ENCODE assay signal across 38 cellular contexts in the genomic region with DNA sequence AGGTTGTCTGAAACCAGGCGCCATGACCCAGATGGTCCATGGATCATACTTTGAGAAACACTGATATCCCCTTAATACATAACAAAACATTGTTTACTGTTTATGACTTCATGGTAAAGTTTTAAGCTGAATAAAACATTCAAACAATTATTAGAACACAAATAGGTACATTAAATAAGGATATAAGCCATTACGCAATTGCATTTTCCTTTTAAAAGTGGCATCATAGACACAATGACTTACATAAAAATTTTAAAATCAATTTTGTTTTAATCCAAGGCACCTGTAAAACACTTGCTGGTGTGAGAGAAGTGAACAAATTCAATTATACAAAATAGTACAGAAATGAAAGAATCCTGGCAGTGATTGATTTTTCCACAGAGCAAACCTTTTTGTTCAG. TPM values are rescaled to one million over a fixed set of nuclear protein-coding genes. Genes with fewer than 3 reads are reported as not detected.
"Had no signal": no experiment of that assay in that cellular context is flagged by ENCODE, and none has a peak within 500 bp of the region (broad histone marks: within the 10 kb centered on the region; RNA-seq: fewer than 3 reads in every experiment).

No MANE protein-coding gene starts in this region.

- H3K9me3 ChIP-seq: adrenal gland, body of pancreas, breast epithelium had no signal

- H3K4me1 Mint-ChIP-seq: activated B cell treated with CpG ODN at 0.5 μM for 24 hours; activated CD4-positive, alpha-beta T cell treated with anti-CD3 and anti-CD28 coated beads, Interleukin-2, amount 10 ng/mL, durations not matched to agents 24 days and 14 days; activated naive CD8-positive, alpha-beta T cell treated with anti-CD3 and anti-CD28 coated beads for 36 hours; activated T-helper 17 cell treated with anti-CD3 and anti-CD28 coated beads, Interleukin-2, amount 50 U/mL, for 72 hours had no signal

- H3K27ac ChIP-seq: adrenal gland, body of pancreas, brain microvascular endothelial cell, breast epithelium, VCaP had no signal

- H3K27me3 Mint-ChIP-seq: activated B cell treated with CpG ODN at 0.5 μM for 24 hours; activated CD4-positive, alpha-beta memory T cell treated with anti-CD3 and anti-CD28 coated beads for 36 hours; activated CD4-positive, alpha-beta T cell treated with anti-CD3 and anti-CD28 coated beads, Interleukin-2, amount 10 ng/mL, durations not matched to agents 24 days and 14 days; activated CD8-positive, alpha-beta T cell treated with anti-CD3 and anti-CD28 coated beads for 36 hours; activated naive CD8-positive, alpha-beta T cell treated with anti-CD3 and anti-CD28 coated beads for 36 hours; activated T-helper 17 cell treated with anti-CD3 and anti-CD28 coated beads, Interleukin-2, amount 50 U/mL, for 72 hours had no signal

- H3K4me3 Mint-ChIP-seq: activated B cell treated with CpG ODN at 0.5 μM for 24 hours; activated CD4-positive, alpha-beta memory T cell treated with anti-CD3 and anti-CD28 coated beads for 36 hours; activated CD4-positive, alpha-beta T cell treated with anti-CD3 and anti-CD28 coated beads, Interleukin-2, amount 10 ng/mL, durations not matched to agents 24 days and 14 days; activated CD8-positive, alpha-beta T cell treated with anti-CD3 and anti-CD28 coated beads for 36 hours; activated naive CD4-positive, alpha-beta T cell treated with anti-CD3 and anti-CD28 coated beads for 36 hours; activated naive CD8-positive, alpha-beta T cell treated with anti-CD3 and anti-CD28 coated beads for 36 hours; activated T-cell treated with anti-CD3 and anti-CD28 coated beads, Interleukin-2, amount 50 U/mL, for 4 hours; activated T-cell treated with anti-CD3 and anti-CD28 coated beads, Interleukin-2, amount 50 U/mL, for 72 hours; activated T-helper 1 cell treated with anti-CD3 and anti-CD28 coated beads, Interleukin-12 subunit alpha, Interleukin-12 subunit beta, Interleukin-2, Interleukin-4 antibody, amounts not matched to agents 30 ng/mL and 10 ng/mL and 1 ng/mL, durations not matched to agents 14 hours and 24 hours and 36 hours; activated T-helper 17 cell treated with anti-CD3 and anti-CD28 coated beads, Interleukin-2, amount 50 U/mL, for 72 hours; T-helper 2 cell treated with Interferon-gamma antibody and Interleukin-4, amounts not matched to agents 5 μg/mL and 100 μg/mL, for 36 hours had no signal

- DNase-seq: activated B cell treated with CpG ODN at 0.5 μM for 24 hours; activated CD4-positive, alpha-beta memory T cell treated with anti-CD3 and anti-CD28 coated beads for 36 hours; activated CD4-positive, alpha-beta T cell treated with anti-CD3 and anti-CD28 coated beads for 4 hours; activated CD4-positive, alpha-beta T cell treated with anti-CD3 and anti-CD28 coated beads, Interleukin-2, amount 10 ng/mL, durations not matched to agents 24 days and 14 days; activated CD4-positive, alpha-beta T cell treated with anti-CD3 and anti-CD28 coated beads, Interleukin-2, amount 50 U/mL, for 1 hour; activated CD4-positive, alpha-beta T cell treated with anti-CD3 and anti-CD28 coated beads, Interleukin-2, amount 50 U/mL, for 4 hours; activated CD4-positive, CD25-positive, alpha-beta regulatory T cell treated with anti-CD3 and anti-CD28 coated beads, Interleukin-2, amount 50 U/mL, for 72 hours; activated CD8-positive, alpha-beta memory T cell treated with anti-CD3 and anti-CD28 coated beads, Interleukin-2, amount 50 U/mL, for 4 hours; activated CD8-positive, alpha-beta T cell treated with anti-CD3 and anti-CD28 coated beads for 36 hours; activated effector memory CD4-positive, alpha-beta T cell treated with anti-CD3 and anti-CD28 coated beads, Interleukin-2, amount 50 U/mL, for 16 hours; activated gamma-delta T cell treated with Interleukin-2 at 50 U/mL for 16 hours; activated naive CD4-positive, alpha-beta T cell; activated naive CD4-positive, alpha-beta T cell treated with anti-CD3 and anti-CD28 coated beads for 36 hours; activated naive CD4-positive, alpha-beta T cell treated with anti-CD3 and anti-CD28 coated beads, Interleukin-2, amount 50 U/mL, for 16 hours; activated naive CD8-positive, alpha-beta T cell treated with anti-CD3 and anti-CD28 coated beads for 36 hours; activated T-cell treated with anti-CD3 and anti-CD28 coated beads for 4 hours; activated T-cell treated with anti-CD3 and anti-CD28 coated beads, Interleukin-2, amount 50 U/mL, for 1 hour; activated T-cell treated with anti-CD3 and anti-CD28 coated beads, Interleukin-2, amount 50 U/mL, for 4 hours; activated T-cell treated with anti-CD3 and anti-CD28 coated beads, Interleukin-2, amount 50 U/mL, for 72 hours; adrenal gland; amniotic stem cell; aorta; body of pancreas; brain microvascular endothelial cell; central memory CD4-positive, alpha-beta T cell; T-helper 2 cell; T-helper 9 cell had no signal

- H3K27me3 ChIP-seq: adrenal gland, body of pancreas, brain microvascular endothelial cell, breast epithelium had no signal

- H3K27ac Mint-ChIP-seq: activated B cell treated with CpG ODN at 0.5 μM for 24 hours; activated CD4-positive, alpha-beta memory T cell treated with anti-CD3 and anti-CD28 coated beads for 36 hours; activated CD4-positive, alpha-beta T cell treated with anti-CD3 and anti-CD28 coated beads, Interleukin-2, amount 10 ng/mL, durations not matched to agents 24 days and 14 days; activated CD8-positive, alpha-beta T cell treated with anti-CD3 and anti-CD28 coated beads for 36 hours; activated naive CD4-positive, alpha-beta T cell treated with anti-CD3 and anti-CD28 coated beads for 36 hours; activated naive CD4-positive, alpha-beta T cell treated with anti-CD3 and anti-CD28 coated beads, Interleukin-2, amount 50 U/mL, for 72 hours; activated naive CD8-positive, alpha-beta T cell treated with anti-CD3 and anti-CD28 coated beads for 36 hours; activated T-cell treated with anti-CD3 and anti-CD28 coated beads, Interleukin-2, amount 50 U/mL, for 72 hours; activated T-helper 1 cell treated with anti-CD3 and anti-CD28 coated beads, Interleukin-12 subunit alpha, Interleukin-12 subunit beta, Interleukin-2, Interleukin-4 antibody, amounts not matched to agents 30 ng/mL and 10 ng/mL and 1 ng/mL, durations not matched to agents 14 hours and 24 hours and 36 hours; activated T-helper 17 cell treated with anti-CD3 and anti-CD28 coated beads, Interleukin-2, amount 50 U/mL, for 72 hours; T-helper 2 cell treated with Interferon-gamma antibody and Interleukin-4, amounts not matched to agents 5 μg/mL and 100 μg/mL, for 36 hours had no signal

- H3K4me1 ChIP-seq: adrenal gland, body of pancreas, breast epithelium had no signal

- FAIRE-seq: astrocyte, TTC549 had no signal

- ATAC-seq: activated CD8-positive, alpha-beta T cell treated with anti-CD3 and anti-CD28 coated beads for 36 hours; activated naive CD4-positive, alpha-beta T cell treated with anti-CD3 and anti-CD28 coated beads, Interleukin-2, amount 50 U/mL, for 72 hours; activated T-cell treated with anti-CD3 and anti-CD28 coated beads, Interleukin-2, amount 50 U/mL, for 4 hours; activated T-cell treated with anti-CD3 and anti-CD28 coated beads, Interleukin-2, amount 50 U/mL, for 72 hours; activated T-helper 17 cell treated with anti-CD3 and anti-CD28 coated beads, Interleukin-2, amount 50 U/mL, for 72 hours; body of pancreas had no signal

- H3K4me3 ChIP-seq: adrenal gland, body of pancreas, breast epithelium had no signal

- H3K9me3 Mint-ChIP-seq: activated B cell treated with CpG ODN at 0.5 μM for 24 hours; activated CD4-positive, alpha-beta memory T cell treated with anti-CD3 and anti-CD28 coated beads for 36 hours; activated CD8-positive, alpha-beta T cell treated with anti-CD3 and anti-CD28 coated beads for 36 hours; activated naive CD4-positive, alpha-beta T cell treated with anti-CD3 and anti-CD28 coated beads for 36 hours; activated naive CD8-positive, alpha-beta T cell treated with anti-CD3 and anti-CD28 coated beads for 36 hours; activated T-cell treated with anti-CD3 and anti-CD28 coated beads, Interleukin-2, amount 50 U/mL, for 4 hours; activated T-cell treated with anti-CD3 and anti-CD28 coated beads, Interleukin-2, amount 50 U/mL, for 72 hours; activated T-helper 1 cell treated with anti-CD3 and anti-CD28 coated beads, Interleukin-12 subunit alpha, Interleukin-12 subunit beta, Interleukin-2, Interleukin-4 antibody, amounts not matched to agents 30 ng/mL and 10 ng/mL and 1 ng/mL, durations not matched to agents 14 hours and 24 hours and 36 hours; activated T-helper 17 cell treated with anti-CD3 and anti-CD28 coated beads, Interleukin-2, amount 50 U/mL, for 72 hours; T-helper 2 cell treated with Interferon-gamma antibody and Interleukin-4, amounts not matched to agents 5 μg/mL and 100 μg/mL, for 36 hours had no signal

RNA-seq across cellular contexts. Expression of a gene that starts 10.2 kb away (rescaled TPM):
- total RNA-seq: activated B cell treated with CpG ODN at 0.5 μM for 24 hours; activated CD4-positive, alpha-beta memory T cell treated with anti-CD3 and anti-CD28 coated beads for 36 hours; activated CD4-positive, alpha-beta T cell treated with anti-CD3 and anti-CD28 coated beads, Interleukin-2, amount 10 ng/mL, durations not matched to agents 24 days and 14 days; activated CD8-positive, alpha-beta memory T cell treated with anti-CD3 and anti-CD28 coated beads for 36 hours; activated CD8-positive, alpha-beta T cell treated with anti-CD3 and anti-CD28 coated beads for 36 hours; activated naive CD4-positive, alpha-beta T cell treated with anti-CD3 and anti-CD28 coated beads for 36 hours; activated naive CD4-positive, alpha-beta T cell treated with anti-CD3 and anti-CD28 coated beads, Interleukin-2, amount 50 U/mL, for 72 hours; activated naive CD8-positive, alpha-beta T cell treated with anti-CD3 and anti-CD28 coated beads for 36 hours; activated T-cell treated with anti-CD3 and anti-CD28 coated beads, Interleukin-2, amount 50 U/mL, for 4 hours; activated T-cell treated with anti-CD3 and anti-CD28 coated beads, Interleukin-2, amount 50 U/mL, for 72 hours; activated T-helper 1 cell treated with anti-CD3 and anti-CD28 coated beads, Interleukin-12 subunit alpha, Interleukin-12 subunit beta, Interleukin-2, Interleukin-4 antibody, amounts not matched to agents 30 ng/mL and 10 ng/mL and 1 ng/mL, durations not matched to agents 14 hours and 24 hours and 36 hours; activated T-helper 17 cell treated with anti-CD3 and anti-CD28 coated beads, Interleukin-2, amount 50 U/mL, for 72 hours; adrenal gland; aorta; astrocyte; body of pancreas; breast epithelium; cardiac septum; T-helper 1 cell treated with Interleukin-12 subunit alpha and Interleukin-12 subunit beta and Interleukin-4 antibody, amounts not matched to agents 30 ng/mL and 1 ng/mL, for 36 hours had no signal
- polyA plus RNA-seq: adrenal gland had no signal

RNA-seq across cellular contexts. Expression of a gene that starts 55.4 kb away (rescaled TPM):
- total RNA-seq: activated B cell treated with CpG ODN at 0.5 μM for 24 hours; activated CD4-positive, alpha-beta T cell treated with anti-CD3 and anti-CD28 coated beads, Interleukin-2, amount 10 ng/mL, durations not matched to agents 24 days and 14 days; activated CD8-positive, alpha-beta memory T cell treated with anti-CD3 and anti-CD28 coated beads for 36 hours; activated CD8-positive, alpha-beta T cell treated with anti-CD3 and anti-CD28 coated beads for 36 hours; activated naive CD4-positive, alpha-beta T cell treated with anti-CD3 and anti-CD28 coated beads for 36 hours; activated naive CD8-positive, alpha-beta T cell treated with anti-CD3 and anti-CD28 coated beads for 36 hours; activated T-cell treated with anti-CD3 and anti-CD28 coated beads, Interleukin-2, amount 50 U/mL, for 4 hours; activated T-cell treated with anti-CD3 and anti-CD28 coated beads, Interleukin-2, amount 50 U/mL, for 72 hours; activated T-helper 1 cell treated with anti-CD3 and anti-CD28 coated beads, Interleukin-12 subunit alpha, Interleukin-12 subunit beta, Interleukin-2, Interleukin-4 antibody, amounts not matched to agents 30 ng/mL and 10 ng/mL and 1 ng/mL, durations not matched to agents 14 hours and 24 hours and 36 hours; adrenal gland; aorta; astrocyte; body of pancreas; breast epithelium; cardiac septum; T-helper 1 cell treated with Interleukin-12 subunit alpha and Interleukin-12 subunit beta and Interleukin-4 antibody, amounts not matched to agents 30 ng/mL and 1 ng/mL, for 36 hours had no signal
- polyA plus RNA-seq: adrenal gland, aorta had no signal
